Comparison of ENCODE assay signal across 14 cellular contexts in genomic region chr3:134311265-134311664, GRCh38.
A peak's percentile ranks its signal among the peaks of the same experiment; 100 is the strongest.
DNase-seq lines count a peak whose midpoint lies in the region; ATAC-seq and TF ChIP-seq lines count a peak whose summit lies in the region.
"Had no signal": no experiment of that assay in that cellular context is flagged by ENCODE, and none has a peak within 500 bp of the region (broad histone marks: within the 10 kb centered on the region; RNA-seq: fewer than 3 reads in every experiment).

No MANE protein-coding gene starts in this region.

- peak overlapping the region; percentile 94 for H3K27ac Mint-ChIP-seq in chondrocyte (ENCODE audit: unreplicated experiment)
- H3K27ac Mint-ChIP-seq: activated T-helper 1 cell treated with anti-CD3 and anti-CD28 coated beads, Interleukin-12 subunit alpha, Interleukin-12 subunit beta, Interleukin-2, Interleukin-4 antibody, amounts not matched to agents 30 ng/mL and 10 ng/mL and 1 ng/mL, durations not matched to agents 14 hours and 24 hours and 36 hours; dendritic cell treated with granulocyte-macrophage colony-stimulating factor and Interleukin-4, amounts not matched to agents 40 ng/mL and 50 ng/mL, for 4 days had no signal

- no peak overlapping the region for H3K4me3 Mint-ChIP-seq in chondrocyte (ENCODE audit: unreplicated experiment)
- H3K4me3 Mint-ChIP-seq: activated T-helper 1 cell treated with anti-CD3 and anti-CD28 coated beads, Interleukin-12 subunit alpha, Interleukin-12 subunit beta, Interleukin-2, Interleukin-4 antibody, amounts not matched to agents 30 ng/mL and 10 ng/mL and 1 ng/mL, durations not matched to agents 14 hours and 24 hours and 36 hours; dendritic cell treated with granulocyte-macrophage colony-stimulating factor and Interleukin-4, amounts not matched to agents 40 ng/mL and 50 ng/mL, for 4 days had no signal

- no peaks in the 10 kb centered on the region for H3K9me3 ChIP-seq in upper lobe of left lung

- no peaks in the 10 kb centered on the region for H3K27me3 Mint-ChIP-seq in chondrocyte (ENCODE audit: low read depth)

- no peak for TF ChIP-seq POLR2A in upper lobe of left lung (IDR thresholded peaks at IDR 0.05)

- TF ChIP-seq CTCF in chondrocyte (IDR thresholded peaks at IDR 0.05), result no peak
- no peak for TF ChIP-seq CTCF in upper lobe of left lung (IDR thresholded peaks at IDR 0.05)

- H3K36me3 ChIP-seq in mesendoderm (ENCODE audit: control insufficient read depth, insufficient read depth, low read length) (no peaks in the 10 kb centered on the region), upper lobe of left lung (no peaks in the 10 kb centered on the region)

- DNase-seq in activated CD8-positive, alpha-beta memory T cell treated with anti-CD3 and anti-CD28 coated beads for 24 hours, result peak; percentile 35
- no peak for DNase-seq in activated CD8-positive, alpha-beta memory T cell treated with anti-CD3 and anti-CD28 coated beads, Interleukin-2, amount 50 U/mL, for 4 hours
- DNase-seq in chondrocyte (ENCODE audit: low spot score) (no peak), mesendoderm (no peak), upper lobe of left lung (no peak), DMS114 treated with DMSO at 0.1 percent for 48 hours (lab: John Stamatoyannopoulos, UW; ENCODE audit: unreplicated experiment) (no peak)
- no peak for DNase-seq in activated CD4-positive, alpha-beta T cell treated with anti-CD3 and anti-CD28 coated beads for 4 hours
- DNase-seq: 8988T, DND-41, NCI-H187 had no signal

- H3K9me3 Mint-ChIP-seq in chondrocyte (ENCODE audit: low read depth), result no peaks in the 10 kb centered on the region
- H3K9me3 Mint-ChIP-seq: activated T-helper 1 cell treated with anti-CD3 and anti-CD28 coated beads, Interleukin-12 subunit alpha, Interleukin-12 subunit beta, Interleukin-2, Interleukin-4 antibody, amounts not matched to agents 30 ng/mL and 10 ng/mL and 1 ng/mL, durations not matched to agents 14 hours and 24 hours and 36 hours; dendritic cell treated with granulocyte-macrophage colony-stimulating factor and Interleukin-4, amounts not matched to agents 40 ng/mL and 50 ng/mL, for 4 days had no signal

- H2AK5ac ChIP-seq in mesendoderm (ENCODE audit: low read length), result no peak overlapping the region

- no peak overlapping the region for H2BK5ac ChIP-seq in mesendoderm (ENCODE audit: low read length)

- H3K36me3 Mint-ChIP-seq in chondrocyte (ENCODE audit: low read depth), result no peaks in the 10 kb centered on the region

- TF ChIP-seq EP300 in upper lobe of left lung (IDR thresholded peaks at IDR 0.05), result no peak

- H2BK120ac ChIP-seq in mesendoderm (ENCODE audit: low read depth, low read length), result no peak overlapping the region

- H2BK15ac ChIP-seq in mesendoderm (replicated peaks; ENCODE audit: low read depth), result no peak overlapping the region

- H4K8ac ChIP-seq in mesendoderm (ENCODE audit: low read depth, low read length), result no peak overlapping the region

- no peaks in the 10 kb centered on the region for H3K79me2 ChIP-seq in mesendoderm (ENCODE audit: control insufficient read depth, insufficient read depth, low read length)

- no peak for ATAC-seq in upper lobe of left lung (ENCODE audit: low FRiP score in 2 of 2)
- no peak for ATAC-seq in HG03159 (IDR thresholded peaks at IDR 0.05; ENCODE audit: unreplicated experiment)

- no peak overlapping the region for H3K56ac ChIP-seq in mesendoderm (ENCODE audit: low read length)

- no peak overlapping the region for H3K4me2 ChIP-seq in mesendoderm (ENCODE audit: low read length)

- peaks cover 14% of the 10 kb centered on the region for H3K4me1 ChIP-seq in mesendoderm (ENCODE audit: control insufficient read depth, low read depth, low read length)
- peaks cover 52 to 81% (median 64%) of the 10 kb centered on the region in 4 donors for H3K4me1 ChIP-seq in upper lobe of left lung

- H3K4me1 Mint-ChIP-seq in chondrocyte (ENCODE audit: low read depth), result peaks cover 76% of the 10 kb centered on the region

- H3K23ac ChIP-seq in mesendoderm (ENCODE audit: low read length), result no peak overlapping the region

- no peaks in the 10 kb centered on the region for H3K79me1 ChIP-seq in mesendoderm (ENCODE audit: low read length)

- H3K27me3 ChIP-seq in mesendoderm (ENCODE audit: insufficient read depth, low read length, poor library complexity) (no peaks in the 10 kb centered on the region), upper lobe of left lung (no peaks in the 10 kb centered on the region)

- no peak overlapping the region for H4K5ac ChIP-seq in mesendoderm (ENCODE audit: low read length)

- peak overlapping the region; percentile 1 for H3K4ac ChIP-seq in mesendoderm (ENCODE audit: low read depth, low read length)

- H3K27ac ChIP-seq in mesendoderm (ENCODE audit: low read depth, low read length), result no peak overlapping the region
- peak overlapping the region; percentile 89 to 98 (median 92) for H3K27ac ChIP-seq in upper lobe of left lung
- H3K27ac ChIP-seq: HL-60 had no signal

- H3K4me3 ChIP-seq in mesendoderm (ENCODE audit: low read length), result no peak overlapping the region
- H3K4me3 ChIP-seq in upper lobe of left lung, result no peak overlapping the region

- peak overlapping the region; percentile 2 for H3K18ac ChIP-seq in mesendoderm (ENCODE audit: low read length)

- whole genome bisulfite sequencing in mesendoderm (ENCODE audit: extremely low coverage, insufficient coverage, low lambda C conversion rate), result no CpG with 5 or more reads among the region's 2 CpGs
- 39 to 53% methylated on average over 2 of the region's 2 CpGs for WGBS in upper lobe of left lung, 2 donors

- H3K9ac ChIP-seq in mesendoderm (ENCODE audit: low read length), result no peak overlapping the region
